ENCODE assay signal across 34 cellular contexts in genomic region chr2:199936554-199936953, GRCh38.
"Had no signal": no experiment of that assay in that cellular context is flagged by ENCODE, and none has a peak within 500 bp of the region (broad histone marks: within the 10 kb centered on the region; RNA-seq: fewer than 3 reads in every experiment).

No MANE protein-coding gene starts in this region.

- H3K4me2 ChIP-seq: SK-N-SH had no signal

- H3K9me3 Mint-ChIP-seq: activated CD4-positive, alpha-beta memory T cell treated with anti-CD3 and anti-CD28 coated beads for 36 hours; activated naive CD8-positive, alpha-beta T cell treated with anti-CD3 and anti-CD28 coated beads for 36 hours; activated T-cell treated with anti-CD3 and anti-CD28 coated beads, Interleukin-2, amount 50 U/mL, for 72 hours; activated T-helper 17 cell treated with anti-CD3 and anti-CD28 coated beads, Interleukin-2, amount 50 U/mL, for 72 hours; T-helper 1 cell treated with Interleukin-12 subunit alpha and Interleukin-12 subunit beta and Interleukin-4 antibody, amounts not matched to agents 30 μg/mL and 1 μg/mL, for 36 hours; T-helper 2 cell treated with Interferon-gamma antibody and Interleukin-4, amounts not matched to agents 5 μg/mL and 100 μg/mL, for 36 hours had no signal

- H3K27ac Mint-ChIP-seq: activated CD4-positive, alpha-beta memory T cell treated with anti-CD3 and anti-CD28 coated beads for 36 hours; activated naive CD8-positive, alpha-beta T cell treated with anti-CD3 and anti-CD28 coated beads for 36 hours; activated T-cell treated with anti-CD3 and anti-CD28 coated beads, Interleukin-2, amount 50 U/mL, for 72 hours; activated T-helper 17 cell treated with anti-CD3 and anti-CD28 coated beads, Interleukin-2, amount 50 U/mL, for 72 hours; T-helper 1 cell treated with Interleukin-12 subunit alpha and Interleukin-12 subunit beta and Interleukin-4 antibody, amounts not matched to agents 30 μg/mL and 1 μg/mL, for 36 hours; T-helper 2 cell treated with Interferon-gamma antibody and Interleukin-4, amounts not matched to agents 5 μg/mL and 100 μg/mL, for 36 hours had no signal

- H3K4me3 Mint-ChIP-seq: activated CD4-positive, alpha-beta memory T cell treated with anti-CD3 and anti-CD28 coated beads for 36 hours; activated naive CD8-positive, alpha-beta T cell treated with anti-CD3 and anti-CD28 coated beads for 36 hours; activated T-cell treated with anti-CD3 and anti-CD28 coated beads, Interleukin-2, amount 50 U/mL, for 72 hours; activated T-helper 17 cell treated with anti-CD3 and anti-CD28 coated beads, Interleukin-2, amount 50 U/mL, for 72 hours; T-helper 1 cell treated with Interleukin-12 subunit alpha and Interleukin-12 subunit beta and Interleukin-4 antibody, amounts not matched to agents 30 μg/mL and 1 μg/mL, for 36 hours; T-helper 2 cell treated with Interferon-gamma antibody and Interleukin-4, amounts not matched to agents 5 μg/mL and 100 μg/mL, for 36 hours had no signal

- H3K9ac ChIP-seq: SK-N-SH had no signal

- ATAC-seq: activated T-cell treated with anti-CD3 and anti-CD28 coated beads, Interleukin-2, amount 50 U/mL, for 72 hours; activated T-helper 17 cell treated with anti-CD3 and anti-CD28 coated beads, Interleukin-2, amount 50 U/mL, for 72 hours; PC-3 had no signal

- H3K9me3 ChIP-seq: Peyer's patch, SJSA1, SK-N-SH had no signal

- H3K27me3 ChIP-seq: brain microvascular endothelial cell, Peyer's patch, SJSA1 had no signal

- H3K4me3 ChIP-seq: Peyer's patch, SJSA1 had no signal

- FAIRE-seq: TTC549 had no signal

- H3K27ac ChIP-seq: brain microvascular endothelial cell, Peyer's patch, SJSA1 had no signal

- H3K4me1 ChIP-seq: Peyer's patch, SJSA1 had no signal

- H3K27me3 Mint-ChIP-seq: activated CD4-positive, alpha-beta memory T cell treated with anti-CD3 and anti-CD28 coated beads for 36 hours; activated naive CD8-positive, alpha-beta T cell treated with anti-CD3 and anti-CD28 coated beads for 36 hours; activated T-helper 17 cell treated with anti-CD3 and anti-CD28 coated beads, Interleukin-2, amount 50 U/mL, for 72 hours had no signal

- DNase-seq: activated CD4-positive, alpha-beta memory T cell treated with anti-CD3 and anti-CD28 coated beads for 36 hours; activated CD4-positive, alpha-beta T cell treated with anti-CD3 and anti-CD28 coated beads, Interleukin-2, amount 50 U/mL, for 1 hour; activated CD8-positive, alpha-beta memory T cell treated with anti-CD3 and anti-CD28 coated beads, Interleukin-2, amount 50 U/mL, for 4 hours; activated effector memory CD4-positive, alpha-beta T cell treated with anti-CD3 and anti-CD28 coated beads, Interleukin-2, amount 50 U/mL, for 16 hours; activated naive CD4-positive, alpha-beta T cell; activated naive CD4-positive, alpha-beta T cell treated with anti-CD3 and anti-CD28 coated beads, Interleukin-2, amount 50 U/mL, for 16 hours; activated naive CD8-positive, alpha-beta T cell treated with anti-CD3 and anti-CD28 coated beads for 36 hours; activated T-cell treated with anti-CD3 and anti-CD28 coated beads for 4 hours; activated T-cell treated with anti-CD3 and anti-CD28 coated beads, Interleukin-2, amount 50 U/mL, for 72 hours; amniotic stem cell; aorta; brain microvascular endothelial cell; Karpas-422; KBM-7; NCI-H1105; NCI-H1417 treated with DMSO at 0.1 percent for 48 hours; NCI-H187 treated with DMSO at 0.1 percent for 48 hours; NCI-H2081; NCI-H2171 treated with DMSO at 0.1 percent for 48 hours; NCI-H2227 treated with DMSO at 0.1 percent for 48 hours; NCI-H446; NCI-H510A treated with DMSO at 0.1 percent for 48 hours; NCI-H526 treated with DMSO at 0.1 percent for 48 hours; NCI-H774; PC-3; Peyer's patch; RPMI8226; SHP77 treated with DMSO at 0.1 percent for 48 hours; SK-N-SH had no signal
